Comparison of ENCODE assay signal across 30 cellular contexts in genomic region chr9:22463205-22463604, GRCh38. TPM values are rescaled to one million over a fixed set of nuclear protein-coding genes. Genes with fewer than 3 reads are reported as not detected.
DNase-seq lines count a peak whose midpoint lies in the region; ATAC-seq, FAIRE-seq and TF ChIP-seq lines count a peak whose summit lies in the region.
"Had no signal": no experiment of that assay in that cellular context is flagged by ENCODE, and none has a peak within 500 bp of the region (broad histone marks: within the 10 kb centered on the region; RNA-seq: fewer than 3 reads in every experiment).

No MANE protein-coding gene starts in this region.

- no peak overlapping the region for H3K23ac ChIP-seq in mesendoderm (ENCODE audit: low read length)

- CTCF ChIA-PET in PC-3 (lab: Charles Lee) = no interaction called here

- POLR2A ChIA-PET in PC-3 (lab: Charles Lee; ENCODE audit: unreplicated experiment) = no interaction called here

- H3K9me3 Mint-ChIP-seq in HFFc6 = no peaks in the 10 kb centered on the region
- H3K9me3 Mint-ChIP-seq: CD14-positive monocyte; CD8-positive, alpha-beta memory T cell had no signal

- H3K4me2 ChIP-seq in PC-3 (ENCODE audit: low read length) (no peak overlapping the region), mesendoderm (ENCODE audit: low read length) (no peak overlapping the region)
- H3K4me2 ChIP-seq: SK-N-SH had no signal

- H3K27ac ChIP-seq in PC-3 (ENCODE audit: low read length) (no peak overlapping the region), mesendoderm (ENCODE audit: low read depth, low read length) (no peak overlapping the region)

- H3K79me2 ChIP-seq in PC-3 (ENCODE audit: low read length) (no peaks in the 10 kb centered on the region), mesendoderm (ENCODE audit: control insufficient read depth, insufficient read depth, low read length) (no peaks in the 10 kb centered on the region)

- TF ChIP-seq CTCF in PC-3 (conservative IDR thresholded peaks at IDR 0.05; ENCODE audit: low read depth, low read length) (no peak), choroid plexus epithelial cell (conservative IDR thresholded peaks at IDR 0.05; ENCODE audit: low read depth, low read length) (no peak), HFFc6 (IDR thresholded peaks at IDR 0.05) (no peak)

- no peak overlapping the region for H3K56ac ChIP-seq in mesendoderm (ENCODE audit: low read length)

- no peaks in the 10 kb centered on the region for H4K20me1 ChIP-seq in PC-3 (ENCODE audit: low read length)

- no peak overlapping the region for H3K9ac ChIP-seq in PC-3 (ENCODE audit: low read length)
- no peak overlapping the region for H3K9ac ChIP-seq in mesendoderm (ENCODE audit: low read length)
- H3K9ac ChIP-seq: SK-N-SH had no signal

- H3K36me3 Mint-ChIP-seq in HFFc6 (ENCODE audit: low read depth) = no peaks in the 10 kb centered on the region
- H3K36me3 Mint-ChIP-seq: CD14-positive monocyte; CD8-positive, alpha-beta memory T cell had no signal

- no peak overlapping the region for H4K5ac ChIP-seq in mesendoderm (ENCODE audit: low read length)

- H3K36me3 ChIP-seq in PC-3 (ENCODE audit: low read depth, low read length) (no peaks in the 10 kb centered on the region), mesendoderm (ENCODE audit: control insufficient read depth, insufficient read depth, low read length) (no peaks in the 10 kb centered on the region)
- H3K36me3 ChIP-seq: BE2C had no signal

- no peak overlapping the region for H3K27ac Mint-ChIP-seq in HFFc6
- H3K27ac Mint-ChIP-seq: CD14-positive monocyte; CD8-positive, alpha-beta memory T cell had no signal

- BruUV-seq in PC-3 (replicated peaks; lab: Mats Ljungman, UMichigan) = no TSS peak

- no peak overlapping the region for H2BK5ac ChIP-seq in mesendoderm (ENCODE audit: low read length)

- DNase-seq in HCEC 1CT (peak; percentile 34), PC-3 (peak; percentile 3), choroid plexus epithelial cell (ENCODE audit: low read depth) (peak; percentile 4), mesendoderm (peak; percentile 29), urothelium cell line (ENCODE audit: low spot score) (no peak), HFFc6 (no peak), NCI-H187 (lab: John Stamatoyannopoulos, UW) (no peak)
- DNase-seq: 8988T; ACHN; BE2C; CD8-positive, alpha-beta memory T cell; DMS 273 treated with DMSO at 0.1 percent for 48 hours; DMS79; EL; GDM1; KBM-7; NCI-H1048; NCI-H1417 treated with DMSO at 0.1 percent for 48 hours; NCI-H1694 treated with DMSO at 0.1 percent for 48 hours; NCI-H2081 treated with DMSO at 0.1 percent for 48 hours; NCI-H2171; NCI-H524; NCI-H774; NK-92 treated with Interleukin-12 subunit alpha and Interleukin-12 subunit beta, amount 100 ng/mL, for 24 hours; SIG-M5; SK-N-SH had no signal

- FAIRE-seq in urothelium cell line (lab: Jason Lieb, UNC) = no peak
- FAIRE-seq: GM12878, GM19239, HTR-8/SVneo had no signal

- no peaks in the 10 kb centered on the region for H3K27me3 Mint-ChIP-seq in HFFc6 (ENCODE audit: insufficient read depth)

- H2AFZ ChIP-seq in PC-3 (ENCODE audit: low read length) = no peak overlapping the region

- no peaks in the 10 kb centered on the region for H3F3A ChIP-seq in PC-3 (ENCODE audit: low read length, unreplicated experiment)

- no peak overlapping the region for H3K4me3 Mint-ChIP-seq in HFFc6
- H3K4me3 Mint-ChIP-seq: CD14-positive monocyte; CD8-positive, alpha-beta memory T cell had no signal

- no peaks in the 10 kb centered on the region for H3K27me3 ChIP-seq in PC-3 (ENCODE audit: low read length)
- H3K27me3 ChIP-seq in mesendoderm (ENCODE audit: insufficient read depth, low read length, poor library complexity) = no peaks in the 10 kb centered on the region
- H3K27me3 ChIP-seq: BE2C had no signal

- H3K4me3 ChIP-seq in PC-3 (ENCODE audit: low read length) (no peak overlapping the region), choroid plexus epithelial cell (ENCODE audit: low read depth, low read length) (no peak overlapping the region), mesendoderm (ENCODE audit: low read length) (no peak overlapping the region)
- H3K4me3 ChIP-seq: GM12878 had no signal

- H3K4me1 Mint-ChIP-seq in HFFc6 (ENCODE audit: low read depth) = no peaks in the 10 kb centered on the region
- H3K4me1 Mint-ChIP-seq: CD14-positive monocyte; CD8-positive, alpha-beta memory T cell had no signal

- intact Hi-C loops in PC-3 (cut with micrococcal nuclease) = no loop called here

- H4K8ac ChIP-seq in mesendoderm (ENCODE audit: low read depth, low read length) = no peak overlapping the region

- H3K9me3 ChIP-seq in PC-3 (ENCODE audit: low read length) = no peaks in the 10 kb centered on the region
- H3K9me3 ChIP-seq: BE2C, SK-N-SH had no signal

- no peak overlapping the region for H3K4ac ChIP-seq in mesendoderm (ENCODE audit: low read depth, low read length)

- H2BK15ac ChIP-seq in mesendoderm (replicated peaks; ENCODE audit: low read depth) = no peak overlapping the region

- no peak for ATAC-seq in PC-3
- ATAC-seq: GM12878 had no signal

- no peaks in the 10 kb centered on the region for H3K79me1 ChIP-seq in mesendoderm (ENCODE audit: low read length)

- H3K4me1 ChIP-seq in PC-3 (ENCODE audit: insufficient read depth, low read length) (no peaks in the 10 kb centered on the region), mesendoderm (ENCODE audit: control insufficient read depth, low read depth, low read length) (no peaks in the 10 kb centered on the region)
- H3K4me1 ChIP-seq: BE2C had no signal

- no peak overlapping the region for H3K18ac ChIP-seq in mesendoderm (ENCODE audit: low read length)

- WGBS in mesendoderm (ENCODE audit: extremely low coverage, insufficient coverage, low lambda C conversion rate) = no CpG with 5 or more reads among the region's 1 CpG

- no peak overlapping the region for H2AK5ac ChIP-seq in mesendoderm (ENCODE audit: low read length)

- no peak overlapping the region for H2BK120ac ChIP-seq in mesendoderm (ENCODE audit: low read depth, low read length)

- no peaks in the 10 kb centered on the region for H3K9me2 ChIP-seq in PC-3 (replicated peaks; ENCODE audit: low read length)
- H3K9me2 ChIP-seq: SK-N-SH had no signal

RNA-seq across cellular contexts. Expression of gene DMRTA1, which starts 16.6 kb away (rescaled TPM):
- total RNA-seq in PC-3 (2014; rRNA removed) = 1.5 and 2.1 TPM in 2 replicates
- polyA plus RNA-seq in mesendoderm (2013, experiment 1 of 2) = 3.0 TPM
- 3.0 TPM for polyA plus RNA-seq in mesendoderm (2013, experiment 2 of 2)
- not detected for total RNA-seq in HFFc6 (2021; fragmentation: NEBNext Ultra II Directional; extraction: Animal tissue kit (Norgen Biotek cat#: 25700))
- total RNA-seq: CD8-positive, alpha-beta memory T cell; GM12878 had no signal
- polyA plus RNA-seq: CD14-positive monocyte; CD8-positive, alpha-beta memory T cell; GM12878 had no signal

Comparison
In these comparisons a context has a peak if more than half of its experiments do, and no peak if none do; other contexts are left out.
1. DNase-seq: peak in HCEC 1CT (single experiment), PC-3 (single experiment), choroid plexus epithelial cell (single experiment) and mesendoderm (single experiment); none in urothelium cell line (single experiment), HFFc6 (single experiment) and NCI-H187 (0 of 2).